ENCODE assay signal across 8 cellular contexts in genomic region chr19:19776206-19777008, GRCh38.
DNase-seq lines count a peak whose midpoint lies in the region; ATAC-seq and TF ChIP-seq lines count a peak whose summit lies in the region.

No MANE protein-coding gene starts in this region.

- H3K27me3 ChIP-seq in OCI-LY3 (ENCODE audit: low read depth, low read length) = no peaks in the 10 kb centered on the region

- H3K36me3 ChIP-seq in OCI-LY3 (replicated peaks; ENCODE audit: low read depth, low read length) = peaks cover 31% of the 10 kb centered on the region

- H2AFZ ChIP-seq in OCI-LY3 (ENCODE audit: low read depth, low read length) = peak overlapping the region; percentile 92

- ATAC-seq in GM21528 (IDR thresholded peaks at IDR 0.05; ENCODE audit: low FRiP score, unreplicated experiment) = peak; percentile 97

- DNase-seq in DMS 273 treated with DMSO at 0.1 percent for 48 hours (lab: John Stamatoyannopoulos, UW) (peak; percentile 96), HuH-7.5 (ENCODE audit: low spot score) (peak; percentile 92), activated T-cell treated with anti-CD3 and anti-CD28 coated beads for 24 hours (ENCODE audit: low read depth) (peak; percentile 87), epithelial cell of esophagus (ENCODE audit: low read depth) (peak; percentile 100), middle frontal gyrus (ENCODE audit: extremely low spot score, low spot score) (peak; percentile 95)
- DNase-seq in stimulated activated CD8-positive, alpha-beta memory T cell treated with anti-CD3 and anti-CD28 coated beads, Interleukin-2, amount 100 ng/mL, for 1 hour (ENCODE audit: low read depth in 2 of 2) = peak; percentile 81 to 82

- peaks cover 14% of the 10 kb centered on the region for H3K4me1 ChIP-seq in OCI-LY3 (ENCODE audit: low read length)

- H3K79me2 ChIP-seq in OCI-LY3 (ENCODE audit: low read length) = peaks cover 38% of the 10 kb centered on the region

- TF ChIP-seq CTCF in OCI-LY3 (IDR thresholded peaks at IDR 0.05; ENCODE audit: low read depth, low read length) (no peak), epithelial cell of esophagus (IDR thresholded peaks at IDR 0.05; ENCODE audit: insufficient read depth, low read depth, low read length, missing control alignments) (no peak)

- H3K4me2 ChIP-seq in OCI-LY3 (ENCODE audit: low read length) = peak overlapping the region; percentile 98

- H3K27ac ChIP-seq in OCI-LY3 (ENCODE audit: low read length) = peak overlapping the region; percentile 12; the same call in 1 of the 2 replicates

- peak overlapping the region; percentile 85 for H3K9ac ChIP-seq in OCI-LY3 (ENCODE audit: low read length)

- H3K4me3 ChIP-seq in OCI-LY3 (ENCODE audit: low read length) (peak overlapping the region; percentile 92), epithelial cell of esophagus (ENCODE audit: low read length) (peak overlapping the region; percentile 79)

- peaks cover 17% of the 10 kb centered on the region; the same call in 1 of the 2 replicates for H3K9me3 ChIP-seq in OCI-LY3 (ENCODE audit: insufficient read depth, low read length)

- no peaks in the 10 kb centered on the region for H4K20me1 ChIP-seq in OCI-LY3 (ENCODE audit: insufficient read depth, low read length)

Comparison
In these comparisons a context has a peak if more than half of its experiments do, and no peak if none do; other contexts are left out.
1. Peak in every context shown above with its lines: DNase-seq, ATAC-seq, H3K4me3 ChIP-seq and H3K27ac ChIP-seq.